ENCODE assay signal across 29 cellular contexts in genomic region chr17:51797150-51797549, GRCh38.
"Had no signal": no experiment of that assay in that cellular context is flagged by ENCODE, and none has a peak within 500 bp of the region (broad histone marks: within the 10 kb centered on the region; RNA-seq: fewer than 3 reads in every experiment).

No MANE protein-coding gene starts in this region.

- H3K9me3 ChIP-seq: stomach, suprapubic skin, testis, thoracic aorta, thyroid gland, tibial artery, tibial nerve, transverse colon, upper lobe of left lung, upper lobe of right lung, uterus, vagina had no signal

- H3K4me3 Mint-ChIP-seq: stimulated activated effector memory CD8-positive, alpha-beta T cell treated with anti-CD3 and anti-CD28 coated beads, Interleukin-12 subunit alpha, Interleukin-12 subunit beta, amount 100 ng/mL, for 72 hours; stimulated activated memory B cell treated with anti-CD40 and anti-IgM and Interleukin-4, amounts not matched to agents 10 μg/mL and 1 μg/mL and 100 μg/mL, for 72 hours; stimulated activated naive B cell treated with anti-CD40 and anti-IgM and Interleukin-4, amounts not matched to agents 10 μg/mL and 1 μg/mL and 100 μg/mL, for 72 hours; stimulated activated naive CD8-positive, alpha-beta T cell treated with anti-CD3 and anti-CD28 coated beads, Interleukin-15, amount 100 ng/mL, for 72 hours; stimulated activated naive CD8-positive, alpha-beta T cell treated with anti-CD3 and anti-CD28 coated beads, Interleukin-15, Interleukin-2, amounts not matched to agents 100 ng/mL and 50 ng/mL, for 24 hours; type B pancreatic cell had no signal

- H3K36me3 Mint-ChIP-seq: stimulated activated effector memory CD8-positive, alpha-beta T cell treated with anti-CD3 and anti-CD28 coated beads, Interleukin-12 subunit alpha, Interleukin-12 subunit beta, amount 100 ng/mL, for 72 hours; stimulated activated memory B cell treated with anti-CD40 and anti-IgM and Interleukin-4, amounts not matched to agents 10 μg/mL and 1 μg/mL and 100 μg/mL, for 72 hours; stimulated activated naive B cell treated with anti-CD40 and anti-IgM and Interleukin-4, amounts not matched to agents 10 μg/mL and 1 μg/mL and 100 μg/mL, for 72 hours; type B pancreatic cell had no signal

- H3K27ac ChIP-seq: stomach, suprapubic skin, testis, thoracic aorta, thyroid gland, tibial artery, tibial nerve, transverse colon, upper lobe of left lung, upper lobe of right lung, uterus, vagina had no signal

- FAIRE-seq: urothelium cell line had no signal

- H3K4me1 ChIP-seq: stomach, suprapubic skin, testis, thyroid gland, tibial artery, tibial nerve, upper lobe of left lung, upper lobe of right lung, uterus, vagina had no signal

- DNase-seq: stimulated activated CD4-positive, alpha-beta T cell treated with anti-CD3 and anti-CD28 coated beads, Interleukin-2, amount 100 ng/mL, for 48 hours; stimulated activated CD4-positive, alpha-beta T cell treated with anti-CD3 and anti-CD28 coated beads, Interleukin-4, amount 100 ng/mL, for 1 hour; stimulated activated CD4-positive, alpha-beta T cell treated with anti-CD3 and anti-CD28 coated beads, Interleukin-4, amount 100 ng/mL, for 24 hours; stimulated activated CD4-positive, alpha-beta T cell treated with anti-CD3 and anti-CD28 coated beads, Interleukin-4, amount 100 ng/mL, for 4 hours; stimulated activated CD8-positive, alpha-beta memory T cell treated with anti-CD3 and anti-CD28 coated beads, Interleukin-4, amount 100 ng/mL, for 48 hours; stimulated activated naive B cell treated with anti-CD40 and anti-IgM and Interleukin-4, amounts not matched to agents 10 μg/mL and 1 μg/mL and 100 μg/mL, for 72 hours; stimulated activated naive CD4-positive, alpha-beta T cell; stimulated activated naive CD4-positive, alpha-beta T cell treated with Interleukin-2 at 50 U/mL for 16 hours; stimulated activated naive CD8-positive, alpha-beta T cell treated with anti-CD3 and anti-CD28 coated beads, Interleukin-15, amount 100 ng/mL, for 72 hours; stimulated activated naive CD8-positive, alpha-beta T cell treated with anti-CD3 and anti-CD28 coated beads, Interleukin-15, Interleukin-2, amounts not matched to agents 100 U/mL and 50 U/mL, for 24 hours; stomach; substantia nigra; testis; thyroid gland; tibial artery; transverse colon; trophoblast cell; upper lobe of right lung; uterus had no signal

- ATAC-seq: stimulated activated effector memory CD8-positive, alpha-beta T cell treated with anti-CD3 and anti-CD28 coated beads, Interleukin-12 subunit alpha, Interleukin-12 subunit beta, amount 100 ng/mL, for 72 hours; stimulated activated memory B cell treated with anti-CD40 and anti-IgM and Interleukin-4, amounts not matched to agents 10 μg/mL and 1 μg/mL and 100 μg/mL, for 72 hours; stimulated activated naive B cell treated with anti-CD40 and anti-IgM and Interleukin-4, amounts not matched to agents 10 μg/mL and 1 μg/mL and 100 μg/mL, for 72 hours; stimulated activated naive CD8-positive, alpha-beta T cell treated with anti-CD3 and anti-CD28 coated beads, Interleukin-15, amount 100 ng/mL, for 72 hours; stimulated activated naive CD8-positive, alpha-beta T cell treated with anti-CD3 and anti-CD28 coated beads, Interleukin-15, Interleukin-2, amounts not matched to agents 100 U/mL and 50 U/mL, for 24 hours; upper lobe of right lung had no signal

- H3K27me3 Mint-ChIP-seq: stimulated activated memory B cell treated with anti-CD40 and anti-IgM and Interleukin-4, amounts not matched to agents 10 μg/mL and 1 μg/mL and 100 μg/mL, for 72 hours had no signal

- H3K9me3 Mint-ChIP-seq: stimulated activated effector memory CD8-positive, alpha-beta T cell treated with anti-CD3 and anti-CD28 coated beads, Interleukin-12 subunit alpha, Interleukin-12 subunit beta, amount 100 ng/mL, for 72 hours; stimulated activated memory B cell treated with anti-CD40 and anti-IgM and Interleukin-4, amounts not matched to agents 10 μg/mL and 1 μg/mL and 100 μg/mL, for 72 hours; stimulated activated naive B cell treated with anti-CD40 and anti-IgM and Interleukin-4, amounts not matched to agents 10 μg/mL and 1 μg/mL and 100 μg/mL, for 72 hours; stimulated activated naive CD8-positive, alpha-beta T cell treated with anti-CD3 and anti-CD28 coated beads, Interleukin-15, amount 100 ng/mL, for 72 hours; stimulated activated naive CD8-positive, alpha-beta T cell treated with anti-CD3 and anti-CD28 coated beads, Interleukin-15, Interleukin-2, amounts not matched to agents 100 ng/mL and 50 ng/mL, for 24 hours; type B pancreatic cell had no signal

- H3K27me3 ChIP-seq: suprapubic skin, testis, thyroid gland, tibial artery, tibial nerve, transverse colon, upper lobe of left lung, upper lobe of right lung, uterus, vagina had no signal

- H3K27ac Mint-ChIP-seq: stimulated activated effector memory CD8-positive, alpha-beta T cell treated with anti-CD3 and anti-CD28 coated beads, Interleukin-12 subunit alpha, Interleukin-12 subunit beta, amount 100 ng/mL, for 72 hours; stimulated activated memory B cell treated with anti-CD40 and anti-IgM and Interleukin-4, amounts not matched to agents 10 μg/mL and 1 μg/mL and 100 μg/mL, for 72 hours; stimulated activated naive B cell treated with anti-CD40 and anti-IgM and Interleukin-4, amounts not matched to agents 10 μg/mL and 1 μg/mL and 100 μg/mL, for 72 hours; stimulated activated naive CD8-positive, alpha-beta T cell treated with anti-CD3 and anti-CD28 coated beads, Interleukin-15, Interleukin-2, amounts not matched to agents 100 ng/mL and 50 ng/mL, for 24 hours; type B pancreatic cell had no signal

- H3K4me3 ChIP-seq: stomach, suprapubic skin, testis, thoracic aorta, thyroid gland, tibial artery, tibial nerve, transverse colon, upper lobe of left lung, upper lobe of right lung, uterus, vagina had no signal

- H3K4me1 Mint-ChIP-seq: stimulated activated effector memory CD8-positive, alpha-beta T cell treated with anti-CD3 and anti-CD28 coated beads, Interleukin-12 subunit alpha, Interleukin-12 subunit beta, amount 100 ng/mL, for 72 hours; stimulated activated memory B cell treated with anti-CD40 and anti-IgM and Interleukin-4, amounts not matched to agents 10 μg/mL and 1 μg/mL and 100 μg/mL, for 72 hours; stimulated activated naive B cell treated with anti-CD40 and anti-IgM and Interleukin-4, amounts not matched to agents 10 μg/mL and 1 μg/mL and 100 μg/mL, for 72 hours; stimulated activated naive CD8-positive, alpha-beta T cell treated with anti-CD3 and anti-CD28 coated beads, Interleukin-15, amount 100 ng/mL, for 72 hours had no signal

- H3K36me3 ChIP-seq: stomach, suprapubic skin, thoracic aorta, thyroid gland, tibial artery, tibial nerve, transverse colon, upper lobe of left lung, upper lobe of right lung, uterus, vagina had no signal
